Comparison of ENCODE assay signal across 8 cellular contexts in genomic region chr10:6162589-6163356, GRCh38. TPM values are rescaled to one million over a fixed set of nuclear protein-coding genes. Genes with fewer than 3 reads are reported as not detected.
DNase-seq lines count a peak whose midpoint lies in the region; ATAC-seq and TF ChIP-seq lines count a peak whose summit lies in the region.

No MANE protein-coding gene starts in this region.

- H4K8ac ChIP-seq in H9 (replicated peaks; ENCODE audit: insufficient read length, low read depth, low read length), result no peak overlapping the region

- peaks cover 3% of the 10 kb centered on the region for H3K79me1 ChIP-seq in H9 (ENCODE audit: insufficient read depth, low read depth, low read length, poor library complexity, severe bottlenecking)

- peaks cover 4% of the 10 kb centered on the region for H3K23me2 ChIP-seq in H9 (ENCODE audit: insufficient read length, low read depth, low read length, poor library complexity, severe bottlenecking)

- H3K4me3 ChIP-seq in foreskin fibroblast (ENCODE audit: low read depth in 1 of 2, low read length in 2 of 2), result peak overlapping the region; percentile 39 to 56
- peak overlapping the region; percentile 27 to 76 (median 65) for H3K4me3 ChIP-seq in skin epidermis

- H2AFZ ChIP-seq in H9 (ENCODE audit: low read length), result no peak overlapping the region

- H3K9me3 ChIP-seq in H9 (ENCODE audit: control insufficient read depth, low read depth, low read length), result no peaks in the 10 kb centered on the region

- H3K4me3 Mint-ChIP-seq in H9 (peak overlapping the region; percentile 35 to 61; a peak in 3 of 5 replicates), T-cell (peak overlapping the region; percentile 67 to 89 (median 77))

- no peak overlapping the region for H2BK12ac ChIP-seq in H9 (ENCODE audit: insufficient read length, low read depth, low read length)

- H3K27me3 ChIP-seq in H9 (ENCODE audit: insufficient read depth, low read length) (no peaks in the 10 kb centered on the region), foreskin keratinocyte (no peaks in the 10 kb centered on the region)

- no peak overlapping the region for H3K4me2 ChIP-seq in H9 (ENCODE audit: insufficient read depth, insufficient read length, low read length)

- H3K14ac ChIP-seq in H9 (ENCODE audit: insufficient read depth, low read length), result no peak overlapping the region

- no peak overlapping the region for H2AK5ac ChIP-seq in H9 (ENCODE audit: insufficient read length, low read length)

- H3K4me1 ChIP-seq in H9 (ENCODE audit: insufficient read depth, low read length), result no peaks in the 10 kb centered on the region
- H3K4me1 ChIP-seq in foreskin keratinocyte, result peaks cover 11% of the 10 kb centered on the region

- H2BK120ac ChIP-seq in H9 (ENCODE audit: low read depth, low read length, poor library complexity, severe bottlenecking), result peak overlapping the region; percentile 12

- no peak overlapping the region for H2BK15ac ChIP-seq in H9 (ENCODE audit: low read depth, low read length)

- POLR2A ChIA-PET in T-cell (lab: Charles Lee), result interaction anchor here in 1 of 2 donors (1.1 kb wide), 1 partner anchor 18 kb away, joined by 9 read pairs; no protein-coding TSS in a partner anchor

- 0 out of 2 replicates have a peak, but pooled peaks cover 2% of the 10 kb centered on the region for H3K79me2 ChIP-seq in H9 (ENCODE audit: insufficient read depth, low read length)

- H3T11ph ChIP-seq in H9 (ENCODE audit: low read length), result no peak overlapping the region

- no peak overlapping the region for H4K5ac ChIP-seq in H9 (ENCODE audit: insufficient read length, low read depth, low read length)

- no peak overlapping the region for H3K56ac ChIP-seq in H9 (ENCODE audit: insufficient read length, low read depth, low read length)

- CTCF ChIA-PET in T-cell (lab: Charles Lee), result interaction anchor here (0.6 to 2.5 kb wide), 6 partner anchors 10 to 247 kb away, joined by 3 to 10 read pairs (median 3); partner anchors contain the start of gene PFKFB3 (in 1 of the 2)

- no peaks in the 10 kb centered on the region for H4K20me1 ChIP-seq in H9 (ENCODE audit: control insufficient read depth, insufficient read depth, insufficient read length)

- WGBS in H9 (ENCODE audit: extremely low coverage, insufficient read length, low lambda C conversion rate), result no CpG with 5 or more reads among the region's 12 CpGs

- H3K36me3 Mint-ChIP-seq in H9 (ENCODE audit: insufficient read depth in 1 of 3, low read depth in 3 of 3) (peaks cover 4 to 24% (median 5%) of the 10 kb centered on the region in 3 experiments; a peak in 5 of 7 replicates), T-cell (no peaks in the 10 kb centered on the region)

- no peaks in the 10 kb centered on the region; the same call in 1 of the 2 replicates for H3K27me3 Mint-ChIP-seq in H9 (ENCODE audit: low read depth)
- no peaks in the 10 kb centered on the region for H3K27me3 Mint-ChIP-seq in T-cell

- DNase-seq in H9, result peak; percentile 53
- DNase-seq in T-cell, result no peak
- peak in 1 of 2 donors; percentile 59 for DNase-seq in foreskin fibroblast
- no peak for DNase-seq in NCI-H526 (lab: John Stamatoyannopoulos, UW)
- DNase-seq in foreskin keratinocyte, result no peak

- peaks cover 18 to 25% of the 10 kb centered on the region in 2 experiments for H3K4me1 Mint-ChIP-seq in H9
- H3K4me1 Mint-ChIP-seq in T-cell, result peaks cover 49 to 55% (median 50%) of the 10 kb centered on the region in 3 donors

- TF ChIP-seq CTCF in H9 (conservative IDR thresholded peaks at IDR 0.05), result no peak
- TF ChIP-seq CTCF in foreskin fibroblast (IDR thresholded peaks at IDR 0.05; ENCODE audit: low read depth, low read length), result no peak
- no peak for TF ChIP-seq CTCF in foreskin keratinocyte (conservative IDR thresholded peaks at IDR 0.05)

- H3K9me3 Mint-ChIP-seq in H9 (no peaks in the 10 kb centered on the region), T-cell (no peaks in the 10 kb centered on the region)

- no peak overlapping the region for H2BK5ac ChIP-seq in H9 (ENCODE audit: insufficient read length, low read length)

- no peak overlapping the region for H3K23ac ChIP-seq in H9 (ENCODE audit: insufficient read length, low read depth, low read length)

- H3K9ac ChIP-seq in H9 (ENCODE audit: extremely low read depth, insufficient read length, low read length), result no peak overlapping the region

- H3K18ac ChIP-seq in H9 (ENCODE audit: insufficient read length, low read depth, low read length), result no peak overlapping the region

- H3K27ac ChIP-seq in H9 (ENCODE audit: insufficient read length, low read depth, low read length) (no peak overlapping the region), skin epidermis (peak overlapping the region in 18 of 21 experiments; percentile 60 to 96 (median 93)), foreskin keratinocyte (no peak overlapping the region)

- H3K27ac Mint-ChIP-seq in H9 (peak overlapping the region in 1 of 3 experiments; percentile 0; a peak in 2 of 7 replicates), T-cell (peak overlapping the region; percentile 80 to 90)

- no peak overlapping the region for H4K91ac ChIP-seq in H9 (ENCODE audit: insufficient read length, low read depth, low read length)

- no peak for ATAC-seq in T-cell (replicated peaks in 1 of 4)
- no peak for ATAC-seq in HG02973 (IDR thresholded peaks at IDR 0.05; ENCODE audit: unreplicated experiment)
- ATAC-seq in GM18870 (IDR thresholded peaks at IDR 0.05; ENCODE audit: unreplicated experiment), result no peak
- ATAC-seq in foreskin keratinocyte, result no peak

- H3K4ac ChIP-seq in H9 (ENCODE audit: low read depth, low read length), result no peak overlapping the region

- no peak overlapping the region for H2BK20ac ChIP-seq in H9 (ENCODE audit: low read depth, low read length, poor library complexity, severe bottlenecking)

RNA-seq across cellular contexts. Expression of gene PFKFB3, which starts 40.0 kb away (rescaled TPM):
- total RNA-seq in H9 (2021) (33.9 and 36.8 TPM in 2 replicates), T-cell (10 to 100 TPM; 48.7 to 99.2 (median 93.9) TPM), foreskin keratinocyte (18.6 and 18.8 TPM in 2 replicates)
- 8.4 and 9.1 TPM in 2 replicates for polyA plus RNA-seq in foreskin keratinocyte

Comparison
In these comparisons a context has a peak if more than half of its experiments do, and no peak if none do; other contexts are left out.
1. H3K27ac ChIP-seq: peak in skin epidermis (18 of 21); none in H9 (single experiment) and foreskin keratinocyte (single experiment).